Comparison of ENCODE assay signal across 1 cellular context in genomic region chr17:38824899-38825761, GRCh38.
TF ChIP-seq lines count a peak whose summit lies in the region.

Gene CWC25 (minus strand): TSS chr17:38825321. CDS start chr17:38825183, 138 bp downstream.

TF ChIP-seq in HepG2, 621 proteins besides CTCF, POLR2A, EP300 and RAD21 (continued from another document and continues in another):
- TF ChIP-seq ZNF609 (CRISPR knock-in tag; IDR thresholded peaks at IDR 0.05; ENCODE audit: borderline replicate concordance), result no peak
- TF ChIP-seq IKZF4 (CRISPR knock-in tag; IDR thresholded peaks at IDR 0.05; ENCODE audit: borderline replicate concordance, low read depth, not compliant biosample characterization), result peak; percentile 87
- no peak for TF ChIP-seq ZNF782 (CRISPR knock-in tag; IDR thresholded peaks at IDR 0.05; ENCODE audit: borderline replicate concordance)
- TF ChIP-seq EHMT2 (IDR thresholded peaks at IDR 0.05; ENCODE audit: borderline replicate concordance, low read depth, low read length), result no peak
- TF ChIP-seq SIN3B (IDR thresholded peaks at IDR 0.05; ENCODE audit: low read length), result peak; percentile 99
- no peak; the same call in 1 of the 2 replicates for TF ChIP-seq ZNF652 (CRISPR knock-in tag; IDR thresholded peaks at IDR 0.05; ENCODE audit: borderline replicate concordance, low read depth)
- no peak for TF ChIP-seq TERF1 (CRISPR knock-in tag; IDR thresholded peaks at IDR 0.05)
- peak; percentile 91 for TF ChIP-seq ZNF205 (CRISPR knock-in tag; IDR thresholded peaks at IDR 0.05)
- TF ChIP-seq RCOR2 (CRISPR knock-in tag; IDR thresholded peaks at IDR 0.05), result no peak
- peak; percentile 68; the same call in 1 of the 2 replicates for TF ChIP-seq HNF4G (IDR thresholded peaks at IDR 0.05; ENCODE audit: borderline replicate concordance, low read depth, low read length)
- TF ChIP-seq HNF4G (CRISPR knock-in tag; IDR thresholded peaks at IDR 0.05; ENCODE audit: borderline replicate concordance, low read depth), result peak; percentile 69; the same call in 1 of the 2 replicates
- TF ChIP-seq ZNF558 (CRISPR knock-in tag; IDR thresholded peaks at IDR 0.05; ENCODE audit: borderline replicate concordance), result peak; percentile 87
- peak; percentile 94; the same call in 1 of the 2 replicates for TF ChIP-seq ZNF788 (CRISPR knock-in tag; IDR thresholded peaks at IDR 0.05; ENCODE audit: borderline replicate concordance)
- peak; percentile 63 for TF ChIP-seq ZNF563 (CRISPR knock-in tag; IDR thresholded peaks at IDR 0.05)
- peak; percentile 99 for TF ChIP-seq ZZZ3 (CRISPR knock-in tag; IDR thresholded peaks at IDR 0.05; ENCODE audit: borderline replicate concordance)
- TF ChIP-seq HINFP (CRISPR knock-in tag; IDR thresholded peaks at IDR 0.05; ENCODE audit: low read depth), result 0 out of 2 replicates have a peak, but pooled peaks have one; percentile 89
- no peak; the same call in 1 of the 2 replicates for TF ChIP-seq PLSCR1 (CRISPR knock-in tag; IDR thresholded peaks at IDR 0.05; ENCODE audit: borderline replicate concordance)
- peak; percentile 90 for TF ChIP-seq ETV6 (CRISPR knock-in tag; conservative IDR thresholded peaks at IDR 0.05)
- no peak for TF ChIP-seq CCAR2 (optimal IDR thresholded peaks at IDR 0.05; ENCODE audit: low read depth, low read length)
- TF ChIP-seq PCBP2 (optimal IDR thresholded peaks at IDR 0.05; ENCODE audit: low read depth, low read length, poor library complexity, severe bottlenecking), result no peak
- TF ChIP-seq FOXA1 (IDR thresholded peaks at IDR 0.05), result no peak
- peak; percentile 73 for TF ChIP-seq FOXA1 (CRISPR knock-in tag; IDR thresholded peaks at IDR 0.05)
- TF ChIP-seq SRSF9 (IDR thresholded peaks at IDR 0.05; ENCODE audit: borderline replicate concordance, insufficient read depth, low read depth, low read length, poor library complexity, severe bottlenecking), result no peak
- TF ChIP-seq ZNF382 (CRISPR knock-in tag; IDR thresholded peaks at IDR 0.05; ENCODE audit: borderline replicate concordance), result no peak
- peak; percentile 75; the same call in 1 of the 2 replicates for TF ChIP-seq CSRNP1 (CRISPR knock-in tag; IDR thresholded peaks at IDR 0.05)
- TF ChIP-seq ZNF432 (CRISPR knock-in tag; IDR thresholded peaks at IDR 0.05; ENCODE audit: borderline replicate concordance), result no peak
- TF ChIP-seq ZFP82 (CRISPR knock-in tag; IDR thresholded peaks at IDR 0.05; ENCODE audit: borderline replicate concordance), result no peak
- no peak for TF ChIP-seq ZNF263 (CRISPR knock-in tag; IDR thresholded peaks at IDR 0.05)
- TF ChIP-seq RXRA (CRISPR knock-in tag; IDR thresholded peaks at IDR 0.05), result peak; percentile 90
- TF ChIP-seq TBL1XR1 (IDR thresholded peaks at IDR 0.05; ENCODE audit: borderline replicate concordance, low read length, partially characterized antibody), result peak; percentile 69
- TF ChIP-seq PCBP1 (IDR thresholded peaks at IDR 0.05; ENCODE audit: borderline replicate concordance, low read depth, low read length), result peak; percentile 98
- TF ChIP-seq ZNF274 (CRISPR knock-in tag; IDR thresholded peaks at IDR 0.05), result peak; percentile 96
- TF ChIP-seq ZNF780A (CRISPR knock-in tag; IDR thresholded peaks at IDR 0.05), result no peak
- TF ChIP-seq JARID2 (CRISPR knock-in tag; IDR thresholded peaks at IDR 0.05; ENCODE audit: insufficient replicate concordance), result peak; percentile 61
- peak; percentile 38; the same call in 1 of the 2 replicates for TF ChIP-seq NCOR1 (IDR thresholded peaks at IDR 0.05; ENCODE audit: borderline replicate concordance, low read length)
- TF ChIP-seq ZBTB7B (CRISPR knock-in tag; IDR thresholded peaks at IDR 0.05), result no peak; the same call in 1 of the 2 replicates
- peak; percentile 71; the same call in 1 of the 2 replicates for TF ChIP-seq NR2F6 (IDR thresholded peaks at IDR 0.05)
- TF ChIP-seq NR2F6 (CRISPR knock-in tag; IDR thresholded peaks at IDR 0.05), result peak; percentile 82
- peak; percentile 94 for TF ChIP-seq NFE2 (CRISPR knock-in tag; IDR thresholded peaks at IDR 0.05)
- TF ChIP-seq PPARG (CRISPR knock-in tag; conservative IDR thresholded peaks at IDR 0.05), result peak; percentile 49
- TF ChIP-seq MTF1 (CRISPR knock-in tag; IDR thresholded peaks at IDR 0.05), result no peak
- peak; percentile 87 for TF ChIP-seq RFX5 (IDR thresholded peaks at IDR 0.05; ENCODE audit: low read depth, low read length)
- TF ChIP-seq ZNF704 (CRISPR knock-in tag; IDR thresholded peaks at IDR 0.05; ENCODE audit: borderline replicate concordance), result peak; percentile 31; the same call in 1 of the 2 replicates
- TF ChIP-seq ZHX2 (IDR thresholded peaks at IDR 0.05; ENCODE audit: low read depth), result peak; percentile 100
- no peak for TF ChIP-seq ZHX2 (CRISPR knock-in tag; IDR thresholded peaks at IDR 0.05; ENCODE audit: borderline replicate concordance)
- TF ChIP-seq ZNF441 (CRISPR knock-in tag; IDR thresholded peaks at IDR 0.05; ENCODE audit: borderline replicate concordance), result peak; percentile 48
- TF ChIP-seq ZNF644 (CRISPR knock-in tag; IDR thresholded peaks at IDR 0.05; ENCODE audit: low read depth), result no peak
